In the genomic region with DNA sequence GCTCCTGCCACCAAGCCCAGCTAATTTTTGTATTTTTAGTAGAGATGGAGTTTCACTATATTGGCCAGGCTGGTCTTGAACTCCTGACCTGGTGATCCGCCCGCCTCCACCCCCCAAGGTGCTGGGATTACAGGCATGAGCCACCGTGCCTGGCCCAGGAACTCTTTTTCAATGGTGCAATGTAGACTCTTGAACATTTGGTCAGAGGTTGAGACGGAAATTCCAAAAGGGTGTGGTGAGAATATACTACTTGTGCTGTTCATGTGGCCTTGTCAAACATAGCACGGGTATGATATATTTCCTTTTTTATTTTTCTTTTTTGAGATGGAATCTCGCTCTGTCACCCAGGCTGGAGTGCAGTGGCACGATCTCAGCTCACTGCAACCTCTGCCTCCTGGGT, we compare ENCODE assay signal across 6 cellular contexts. TPM values are rescaled to one million over a fixed set of nuclear protein-coding genes. Genes with fewer than 3 reads are reported as not detected.
DNase-seq lines count a peak whose midpoint lies in the region; ATAC-seq, FAIRE-seq and TF ChIP-seq lines count a peak whose summit lies in the region.
"Not testable (repeated sequence)": the region's sequence is repeated elsewhere in the genome, so short reads cannot be mapped to it uniquely, and the experiment has no call there.

No MANE protein-coding gene starts in this region.

- H3K36me3 Mint-ChIP-seq in activated B cell treated with CpG ODN at 0.5 μM for 24 hours (ENCODE audit: low read depth); chondrocyte (ENCODE audit: low read depth): not testable (repeated sequence)

- 0 out of 2 replicates have a peak overlapping the region, but pooled peaks have one; percentile 84 for H2BK15ac ChIP-seq in H1 (ENCODE audit: low read length)

- H3K4me1 ChIP-seq in H1 (replicated peaks in 1 of 4; ENCODE audit: control insufficient read depth in 3 of 4, insufficient read depth in 4 of 4, low read length in 3 of 4) = peaks cover 12 to 27% (median 21%) of the 10 kb centered on the region in 4 experiments; a peak in 6 of 7 replicates
- H3K4me1 ChIP-seq in mucosa of descending colon (ENCODE audit: low read depth); small intestine (ENCODE audit: control insufficient read depth in 2 of 2, insufficient read depth in 1 of 2, low read depth in 1 of 2, low read length in 1 of 2): not testable (repeated sequence)

- not testable (repeated sequence) for H3K27me3 ChIP-seq in H1 (replicated peaks in 1 of 4; ENCODE audit: control insufficient read depth in 3 of 4, extremely low read depth in 1 of 4, insufficient read depth in 3 of 4, low read length in 3 of 4); small intestine (ENCODE audit: control insufficient read depth in 2 of 2, insufficient read depth in 2 of 2, low read length in 2 of 2)

- not testable (repeated sequence) for H3K4me3 Mint-ChIP-seq in activated B cell treated with CpG ODN at 0.5 μM for 24 hours; chondrocyte (ENCODE audit: unreplicated experiment)

- not testable (repeated sequence) for H4K20me1 ChIP-seq in H1 (replicated peaks in 1 of 2; ENCODE audit: control insufficient read depth in 1 of 2, insufficient read depth in 2 of 2, low read length in 2 of 2)

- not testable (repeated sequence) for H3K23ac ChIP-seq in H1 (ENCODE audit: insufficient read length)

- not testable (repeated sequence) for H3K9ac ChIP-seq in H1 (replicated peaks in 1 of 4; ENCODE audit: extremely low read depth in 1 of 4, low read depth in 3 of 4, low read length in 3 of 4)

- H3K4me2 ChIP-seq in H1 (ENCODE audit: insufficient read depth in 1 of 2, low read depth in 2 of 2, low read length in 2 of 2) = not testable (repeated sequence)

- not testable (repeated sequence) for H3K27me3 Mint-ChIP-seq in activated B cell treated with CpG ODN at 0.5 μM for 24 hours; chondrocyte (ENCODE audit: low read depth)

- TF ChIP-seq RAD21 in H1 (IDR thresholded peaks at IDR 0.05 in 1 of 2, conservative IDR thresholded peaks at IDR 0.05 in 1 of 2; ENCODE audit: low read depth in 2 of 2, low read length in 2 of 2) = not testable (repeated sequence)

- not testable (repeated sequence) for H2BK12ac ChIP-seq in H1 (ENCODE audit: low read depth, low read length)

- H3K56ac ChIP-seq in H1 (replicated peaks; ENCODE audit: insufficient read length, low read depth, low read length) = not testable (repeated sequence)

- H3K18ac ChIP-seq in H1 (ENCODE audit: extremely low read depth, low read length) = not testable (repeated sequence)

- not testable (repeated sequence) for H2BK20ac ChIP-seq in H1 (ENCODE audit: low read length)

- CTCF ChIA-PET in activated B cell treated with CpG ODN at 0.5 μM for 24 hours (lab: Charles Lee) = not testable (repeated sequence)
- CTCF ChIA-PET in H1 (lab: Charles Lee; ENCODE audit: partially characterized antibody) = interaction anchor here (0.7 kb wide), 1 partner anchor 17 kb away, joined by 3 read pairs; no protein-coding TSS in a partner anchor

- H3K27ac Mint-ChIP-seq in activated B cell treated with CpG ODN at 0.5 μM for 24 hours (peak overlapping the region; percentile 41), chondrocyte (ENCODE audit: unreplicated experiment) (peak overlapping the region; percentile 57)

- peak overlapping the region; percentile 14 for H4K91ac ChIP-seq in H1 (replicated peaks; ENCODE audit: insufficient read length, low read length)

- not testable (repeated sequence) for H3K27ac ChIP-seq in H1 (ENCODE audit: low read depth, low read length); small intestine (ENCODE audit: low read depth in 1 of 2, low read length in 1 of 2)

- not testable (repeated sequence) for H2AFZ ChIP-seq in H1 (ENCODE audit: low read length)

- H4K8ac ChIP-seq in H1 (ENCODE audit: extremely low read depth, insufficient read depth, low read length) = not testable (repeated sequence)

- not testable (repeated sequence) for TF ChIP-seq CTCF in activated B cell treated with CpG ODN at 0.5 μM for 24 hours (IDR thresholded peaks at IDR 0.05); chondrocyte (IDR thresholded peaks at IDR 0.05); H1 (IDR thresholded peaks at IDR 0.05; ENCODE audit: control extremely low read depth in 1 of 3, insufficient read depth in 1 of 3, low read depth in 1 of 3, low read length in 3 of 3); mucosa of descending colon (IDR thresholded peaks at IDR 0.05)

- H3K4me1 Mint-ChIP-seq in activated B cell treated with CpG ODN at 0.5 μM for 24 hours = not testable (repeated sequence)
- H3K4me1 Mint-ChIP-seq in chondrocyte (ENCODE audit: low read depth) = peaks cover 44% of the 10 kb centered on the region

- H3K4ac ChIP-seq in H1 (replicated peaks; ENCODE audit: insufficient read length, low read depth, low read length) = not testable (repeated sequence)

- H3K79me2 ChIP-seq in H1 (ENCODE audit: control insufficient read depth in 1 of 2, insufficient read depth in 2 of 2, low read length in 2 of 2) = not testable (repeated sequence)

- WGBS in H1 (ENCODE audit: extremely low coverage in 1 of 2, insufficient coverage in 1 of 2, insufficient read length in 1 of 2, insufficient replicate concordance in 2 of 2, low coverage in 1 of 2, low lambda C conversion rate in 2 of 2, missing lambda C conversion rate in 1 of 2), 2 experiments = 94% methylated on average over 7 of the region's 7 CpGs; no CpG with 5 or more reads in 1 of the 2 experiments
- WGBS in small intestine, 3 donors = 64 to 74% (median 72%) methylated on average over 7 of the region's 7 CpGs

- DNase-seq in NCI-H460 (ENCODE audit: extremely low read depth, low read depth) (peak; percentile 72), small intestine (peak; percentile 63)
- DNase-seq in activated B cell treated with CpG ODN at 0.5 μM for 24 hours; chondrocyte (ENCODE audit: low spot score); H1 (ENCODE audit: low read depth in 1 of 2, low spot score in 2 of 2); mucosa of descending colon: not testable (repeated sequence)

- intact Hi-C loops in activated B cell treated with CpG ODN at 0.5 μM for 24 hours (cut with micrococcal nuclease); mucosa of descending colon (cut with DNase I, micrococcal nuclease): not testable (repeated sequence)

- not testable (repeated sequence) for H2BK120ac ChIP-seq in H1 (replicated peaks; ENCODE audit: low read depth, low read length)

- H3K23me2 ChIP-seq in H1 (ENCODE audit: low read depth, low read length) = not testable (repeated sequence)

- not testable (repeated sequence) for TF ChIP-seq EP300 in H1 (IDR thresholded peaks at IDR 0.05; ENCODE audit: borderline replicate concordance in 1 of 2, low read depth in 2 of 2, low read length in 2 of 2)

- not testable (repeated sequence) for H3K9me3 ChIP-seq in H1 (ENCODE audit: insufficient read depth in 2 of 2, low read depth in 1 of 2, low read length in 1 of 2); mucosa of descending colon; small intestine (ENCODE audit: control insufficient read depth, low read depth)

- not testable (repeated sequence) for H3K4me3 ChIP-seq in H1 (ENCODE audit: extremely low read depth in 1 of 4, insufficient read depth in 2 of 4, low read depth in 3 of 4, low read length in 4 of 4); mucosa of descending colon; small intestine (ENCODE audit: low read depth in 1 of 2, low read length in 2 of 2)

- H4K5ac ChIP-seq in H1 (ENCODE audit: insufficient read length, low read depth, low read length) = not testable (repeated sequence)

- not testable (repeated sequence) for ATAC-seq in activated B cell treated with CpG ODN at 0.5 μM for 24 hours (ENCODE audit: low read depth)
- peak; percentile 90 for ATAC-seq in mucosa of descending colon

- not testable (repeated sequence) for H3K9me3 Mint-ChIP-seq in activated B cell treated with CpG ODN at 0.5 μM for 24 hours; chondrocyte (ENCODE audit: low read depth)

- not testable (repeated sequence) for H3K79me1 ChIP-seq in H1 (ENCODE audit: low read depth, low read length)

- not testable (repeated sequence) for FAIRE-seq in H1 (lab: Jason Lieb, UNC); small intestine (lab: Jason Lieb, UNC)

- H3K36me3 ChIP-seq in H1 (ENCODE audit: control insufficient read depth in 2 of 4, insufficient read depth in 4 of 4, low read length in 3 of 4); mucosa of descending colon (ENCODE audit: low read depth); small intestine (ENCODE audit: control insufficient read depth in 2 of 2, insufficient read depth in 2 of 2, low read length in 2 of 2): not testable (repeated sequence)

- H2BK5ac ChIP-seq in H1 (ENCODE audit: low read depth, low read length) = not testable (repeated sequence)

- TF ChIP-seq POLR2A in H1 (IDR thresholded peaks at IDR 0.05; ENCODE audit: control extremely low read depth in 1 of 2, low read depth in 2 of 2, low read length in 2 of 2) = not testable (repeated sequence)

- H2AK5ac ChIP-seq in H1 (ENCODE audit: low read depth, low read length) = not testable (repeated sequence)

- not testable (repeated sequence) for H3K14ac ChIP-seq in H1 (ENCODE audit: insufficient read length)

- POLR2A ChIA-PET in activated B cell treated with CpG ODN at 0.5 μM for 24 hours (lab: Charles Lee) = not testable (repeated sequence)
- POLR2A ChIA-PET in H1 (lab: Charles Lee; ENCODE audit: partially characterized antibody) = interaction anchor here (12.2 to 29.3 kb wide), 2 partner anchors 8 to 25 kb away, joined by 289 to 622 read pairs; a partner anchor contains a TSS

RNA-seq across cellular contexts. Expression of a gene that starts 9.2 kb away (rescaled TPM):
- total RNA-seq in NCI-H460 (2014; rRNA removed; shearing (Covaris generic)) = 4.0 and 6.1 TPM in 2 replicates
- 2.0 and 10.9 TPM in 2 replicates for polyA plus RNA-seq in NCI-H460 (2014; cell fraction: nucleus; rRNA removed)
- total RNA-seq in activated B cell treated with CpG ODN at 0.5 μM for 24 hours (87.4 and 106 TPM in 2 replicates), chondrocyte (123 to 163 TPM (median 162 TPM) in 3 replicates), mucosa of descending colon (100 to 1,000 TPM in 1 of 3 donors, 10 to 100 TPM in 2; 11.2 to 104 (median 16.3) TPM)
- 240 and 241 TPM in 2 replicates for total RNA-seq in H1 (2021; fragmentation: NEBNext Ultra II Directional; extraction: Animal tissue kit (Norgen Biotek cat#: 25700))
- polyA plus RNA-seq in H1 (2011; rRNA removed) (132 and 143 TPM in 2 replicates), small intestine (1 to 10 TPM; 1.3 to 7.4 (median 2.4) TPM)
- polyA plus RNA-seq in H1 (2011; cell fraction: cytosol; rRNA removed) = 148 TPM
- 482 TPM for polyA plus RNA-seq in H1 (2011; cell fraction: nucleus; rRNA removed)
- 101 to 122 TPM (median 117 TPM) in 4 replicates for polyA plus RNA-seq in H1 (2012, experiment 1 of 2)
- polyA plus RNA-seq in H1 (2012, experiment 2 of 2) = 7.5 TPM
- polyA plus RNA-seq in H1 (2013, experiment 1 of 2) = 144 TPM
- 132 TPM for polyA plus RNA-seq in H1 (2013, experiment 2 of 2)
- 742 and 919 TPM in 2 replicates for polyA minus RNA-seq in H1 (2011; rRNA and poly(A)+ RNA removed)
- 169 TPM for polyA minus RNA-seq in H1 (2011; cell fraction: cytosol; rRNA and poly(A)+ RNA removed)
- 575 TPM for polyA minus RNA-seq in H1 (2011; cell fraction: nucleus; rRNA and poly(A)+ RNA removed)
